9 cellular contexts compared by ENCODE assay signal in the genomic region with DNA sequence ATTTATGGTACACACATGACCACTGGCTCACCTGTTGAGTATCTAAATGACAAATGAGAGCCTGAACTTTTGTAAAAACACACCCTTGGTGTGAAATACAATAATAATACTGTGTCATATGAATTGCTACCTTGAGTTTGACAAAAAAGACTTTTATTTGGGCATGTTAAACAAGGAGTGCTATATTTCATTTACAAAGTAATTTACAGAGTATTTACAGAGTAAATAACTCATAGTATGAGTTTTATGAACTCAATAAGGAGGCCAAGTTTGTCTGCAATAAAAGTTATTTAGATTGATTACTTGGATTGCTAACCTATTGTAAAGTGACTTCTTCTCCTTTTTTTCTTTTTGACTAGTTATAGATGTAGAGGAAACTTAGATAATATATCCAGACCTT.
"Had no signal": no experiment of that assay in that cellular context is flagged by ENCODE, and none has a peak within 500 bp of the region (broad histone marks: within the 10 kb centered on the region; RNA-seq: fewer than 3 reads in every experiment).

No MANE protein-coding gene starts in this region.

- H3K36me3 ChIP-seq: HAP-1 had no signal

- H3K27ac Mint-ChIP-seq: GM23338, H9, HFFc6 had no signal

- H3K27ac ChIP-seq: GM23248 had no signal

- H3K4me2 ChIP-seq: GM23338 had no signal

- H3K4me1 Mint-ChIP-seq: GM23338, H9 had no signal

- H3K4me3 ChIP-seq: GM23248, GM23338, HAP-1 had no signal

- H3K4me3 Mint-ChIP-seq: GM23338, H9, HFFc6 had no signal

- H3K9me3 Mint-ChIP-seq: GM23338, H9 had no signal

- H2AFZ ChIP-seq: GM23248 had no signal

- H3K4me1 ChIP-seq: HAP-1 had no signal

- ATAC-seq: GM23338, HCT116 had no signal

- H3K9me3 ChIP-seq: HAP-1 had no signal

- H3K9ac ChIP-seq: GM23248 had no signal

- DNase-seq: GM23248, GOT3, H7, H9, HCEC 1CT, HFFc6 had no signal
